In genomic region chr12:50220357-50221061, GRCh38 we compare ENCODE assay signal across 8 cellular contexts.
DNase-seq lines count a peak whose midpoint lies in the region; ATAC-seq, FAIRE-seq and TF ChIP-seq lines count a peak whose summit lies in the region.

No MANE protein-coding gene starts in this region.

- peak overlapping the region; percentile 98 for H3K27ac ChIP-seq in SK-N-MC
- H3K27ac ChIP-seq in epithelial cell of prostate = peak overlapping the region; percentile 99
- H3K27ac ChIP-seq in parathyroid adenoma = peak overlapping the region; percentile 69

- peaks cover 17% of the 10 kb centered on the region for H3K36me3 ChIP-seq in SK-N-MC (ENCODE audit: insufficient read depth, low read length)
- no peaks in the 10 kb centered on the region for H3K36me3 ChIP-seq in parathyroid adenoma (ENCODE audit: control insufficient read depth, insufficient read depth, low read length)

- H3K27me3 ChIP-seq in parathyroid adenoma (ENCODE audit: control insufficient read depth, insufficient read depth, low read length) = no peaks in the 10 kb centered on the region

- H3K4me2 ChIP-seq in parathyroid adenoma (ENCODE audit: low read length) = peak overlapping the region; percentile 48

- peak; percentile 48 for ATAC-seq in HG02885 (IDR thresholded peaks at IDR 0.05; ENCODE audit: poor library complexity, unreplicated experiment)

- H3K4me3 ChIP-seq in SK-N-MC (peak overlapping the region; percentile 85), parathyroid adenoma (ENCODE audit: low read depth, low read length) (peak overlapping the region; percentile 38)

- no peak for FAIRE-seq in HTR-8/SVneo (lab: Jason Lieb, UNC)

- DNase-seq in NCI-H2107 treated with DMSO at 0.1 percent for 48 hours (lab: John Stamatoyannopoulos, UW; ENCODE audit: unreplicated experiment) = peak; percentile 20
- DNase-seq in NCI-H2107 (lab: John Stamatoyannopoulos, UW) = no peak
- DNase-seq in SK-N-MC (ENCODE audit: low read depth, low spot score) = peak; percentile 52
- DNase-seq in epithelial cell of prostate (ENCODE audit: low read depth, low spot score) = peak; percentile 89
- no peak for DNase-seq in HTR-8/SVneo (ENCODE audit: insufficient read length, low spot score)
- DNase-seq in NCI-H446 treated with DMSO at 0.1 percent for 48 hours (lab: John Stamatoyannopoulos, UW) = no peak

- H3K4me1 ChIP-seq in parathyroid adenoma = peaks cover 15% of the 10 kb centered on the region

- H2AFZ ChIP-seq in parathyroid adenoma = no peak overlapping the region

- H3K9me3 ChIP-seq in SK-N-MC (ENCODE audit: low read depth, low read length) = no peaks in the 10 kb centered on the region
- no peaks in the 10 kb centered on the region for H3K9me3 ChIP-seq in parathyroid adenoma (ENCODE audit: control insufficient read depth, low read length)

- peaks cover 2% of the 10 kb centered on the region for H3K79me2 ChIP-seq in parathyroid adenoma

- TF ChIP-seq CTCF in parathyroid adenoma (IDR thresholded peaks at IDR 0.05) = no peak

- H3K9ac ChIP-seq in SK-N-MC (ENCODE audit: insufficient read length) = peak overlapping the region; percentile 82
- H3K9ac ChIP-seq in parathyroid adenoma = no peak overlapping the region

Comparison
In these comparisons a context has a peak if more than half of its experiments do, and no peak if none do; other contexts are left out.
1. DNase-seq: peak in NCI-H2107 treated with DMSO at 0.1 percent for 48 hours (single experiment), SK-N-MC (single experiment) and epithelial cell of prostate (single experiment); none in NCI-H2107 (single experiment), HTR-8/SVneo (single experiment) and NCI-H446 treated with DMSO at 0.1 percent for 48 hours (single experiment).
2. Peak in every context shown above with its lines, with median percentiles within 50 percentile points of each other: H3K27ac ChIP-seq.